Comparison of ENCODE assay signal across 4 cellular contexts in the genomic region with DNA sequence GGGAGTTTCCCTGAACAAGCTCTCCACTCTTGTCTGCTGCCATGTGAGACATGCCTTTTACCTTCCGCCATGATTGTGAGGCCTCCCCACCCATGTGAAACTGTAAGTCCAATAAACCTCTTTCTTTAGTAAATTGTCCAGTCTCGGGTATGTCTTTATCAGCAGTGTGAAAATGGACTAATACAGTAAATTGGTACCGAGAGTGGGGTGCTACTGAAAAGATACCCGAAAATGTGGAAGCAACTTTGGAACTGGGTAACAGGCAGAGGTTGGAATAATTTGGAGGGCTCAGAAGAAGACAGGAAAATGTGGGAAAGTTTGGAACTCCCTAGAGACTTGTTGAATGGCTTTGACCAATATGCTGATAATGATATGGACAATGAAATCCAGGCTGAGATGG. TPM values are rescaled to one million over a fixed set of nuclear protein-coding genes. Genes with fewer than 3 reads are reported as not detected.
"Had no signal": no experiment of that assay in that cellular context is flagged by ENCODE, and none has a peak within 500 bp of the region (broad histone marks: within the 10 kb centered on the region; RNA-seq: fewer than 3 reads in every experiment).

No MANE protein-coding gene starts in this region.

RNA-seq across cellular contexts. Expression of a gene that starts 13.2 kb away (rescaled TPM):
- total RNA-seq: LHCN-M2, MCF 10A had no signal

RNA-seq across cellular contexts. Expression of a gene that starts 18.0 kb away (rescaled TPM):
- total RNA-seq: LHCN-M2, M059J, MCF 10A, NCI-H460 had no signal
